Comparison of ENCODE assay signal across 25 cellular contexts in genomic region chr3:30819067-30819798, GRCh38.
"Had no signal": no experiment of that assay in that cellular context is flagged by ENCODE, and none has a peak within 500 bp of the region (broad histone marks: within the 10 kb centered on the region; RNA-seq: fewer than 3 reads in every experiment).

No MANE protein-coding gene starts in this region.

- H3K27me3 ChIP-seq: esophagus squamous epithelium, neutrophil, right lobe of liver, uterus had no signal

- ATAC-seq: left ventricle myocardium superior; mucosa of descending colon; natural killer cell treated with Interleukin-12 subunit alpha and Interleukin-12 subunit beta and Interleukin-15 and Interleukin-18, amount 100 ng/mL, for 72 hours; right lobe of liver; WTC11 had no signal

- H3K9me3 ChIP-seq: esophagus squamous epithelium, mucosa of descending colon, neutrophil, ovary, right lobe of liver, uterus had no signal

- H3K36me3 ChIP-seq: esophagus squamous epithelium, neutrophil, ovary, right lobe of liver, uterus had no signal

- H3K4me3 ChIP-seq: esophagus squamous epithelium, mucosa of descending colon, ovary, right lobe of liver, uterus had no signal

- H3K36me3 Mint-ChIP-seq: activated naive CD4-positive, alpha-beta T cell treated with anti-CD3 and anti-CD28 coated beads, Interleukin-2, amount 50 U/mL, for 24 hours; natural killer cell treated with Interleukin-12 subunit alpha and Interleukin-12 subunit beta and Interleukin-15 and Interleukin-18, amount 100 ng/mL, for 72 hours; type B pancreatic cell; WTC11 had no signal

- H3K4me1 ChIP-seq: esophagus squamous epithelium, right lobe of liver, uterus had no signal

- H3K4me3 Mint-ChIP-seq: activated naive CD4-positive, alpha-beta T cell treated with anti-CD3 and anti-CD28 coated beads, Interleukin-2, amount 50 U/mL, for 24 hours; activated T-cell treated with anti-CD3 and anti-CD28 coated beads, Interleukin-2, amount 50 U/mL, for 4 hours; central memory CD8-positive, alpha-beta T cell; dendritic cell treated with granulocyte-macrophage colony-stimulating factor and Interleukin-4, amounts not matched to agents 40 ng/mL and 50 ng/mL, for 4 days; natural killer cell treated with Interleukin-12 subunit alpha and Interleukin-12 subunit beta and Interleukin-15 and Interleukin-18, amount 100 ng/mL, for 72 hours; stimulated activated naive CD8-positive, alpha-beta T cell treated with anti-CD3 and anti-CD28 coated beads, Interleukin-15, Interleukin-2, amounts not matched to agents 100 ng/mL and 50 ng/mL, for 24 hours; T-helper 1 cell treated with Interleukin-12 subunit alpha and Interleukin-12 subunit beta and Interleukin-4 antibody, amounts not matched to agents 30 μg/mL and 1 μg/mL, for 36 hours; type B pancreatic cell; WTC11 had no signal

- H3K9me3 Mint-ChIP-seq: activated naive CD4-positive, alpha-beta T cell treated with anti-CD3 and anti-CD28 coated beads, Interleukin-2, amount 50 U/mL, for 24 hours; activated T-cell treated with anti-CD3 and anti-CD28 coated beads, Interleukin-2, amount 50 U/mL, for 4 hours; activated T-helper 2 cell treated with anti-CD3 and anti-CD28 coated beads, Interferon-gamma antibody, Interleukin-2, Interleukin-4, amounts not matched to agents 10 μg/mL and 5 μg/mL and 100 μg/mL, durations not matched to agents 14 hours and 24 hours and 36 hours; central memory CD8-positive, alpha-beta T cell; dendritic cell treated with granulocyte-macrophage colony-stimulating factor and Interleukin-4, amounts not matched to agents 40 ng/mL and 50 ng/mL, for 4 days; natural killer cell treated with Interleukin-12 subunit alpha and Interleukin-12 subunit beta and Interleukin-15 and Interleukin-18, amount 100 ng/mL, for 72 hours; stimulated activated naive CD8-positive, alpha-beta T cell treated with anti-CD3 and anti-CD28 coated beads, Interleukin-15, Interleukin-2, amounts not matched to agents 100 ng/mL and 50 ng/mL, for 24 hours; T-helper 1 cell treated with Interleukin-12 subunit alpha and Interleukin-12 subunit beta and Interleukin-4 antibody, amounts not matched to agents 30 μg/mL and 1 μg/mL, for 36 hours; WTC11 had no signal

- H3K27me3 Mint-ChIP-seq: activated naive CD4-positive, alpha-beta T cell treated with anti-CD3 and anti-CD28 coated beads, Interleukin-2, amount 50 U/mL, for 24 hours; dendritic cell treated with granulocyte-macrophage colony-stimulating factor and Interleukin-4, amounts not matched to agents 40 ng/mL and 50 ng/mL, for 4 days; type B pancreatic cell had no signal

- DNase-seq: activated CD4-positive, alpha-beta T cell treated with anti-CD3 and anti-CD28 coated beads for 1 hour; activated CD8-positive, alpha-beta memory T cell treated with anti-CD3 and anti-CD28 coated beads for 24 hours; activated CD8-positive, alpha-beta memory T cell treated with anti-CD3 and anti-CD28 coated beads, Interleukin-2, amount 50 U/mL, for 4 hours; activated T-cell treated with anti-CD3 and anti-CD28 coated beads, Interleukin-2, amount 50 U/mL, for 4 hours; anterior cingulate cortex; esophagus squamous epithelium; foreskin melanocyte; left ventricle myocardium superior; mucosa of descending colon; ovary; right lobe of liver; stimulated activated CD4-positive, alpha-beta T cell treated with anti-CD3 and anti-CD28 coated beads, Interleukin-2, amount 100 ng/mL, for 48 hours; substantia nigra; uterus had no signal

- H3K4me1 Mint-ChIP-seq: activated naive CD4-positive, alpha-beta T cell treated with anti-CD3 and anti-CD28 coated beads, Interleukin-2, amount 50 U/mL, for 24 hours; central memory CD8-positive, alpha-beta T cell; WTC11 had no signal

- H3K27ac ChIP-seq: esophagus squamous epithelium, neutrophil, ovary, right lobe of liver, uterus had no signal

- H3K27ac Mint-ChIP-seq: activated naive CD4-positive, alpha-beta T cell treated with anti-CD3 and anti-CD28 coated beads, Interleukin-2, amount 50 U/mL, for 24 hours; activated T-helper 2 cell treated with anti-CD3 and anti-CD28 coated beads, Interferon-gamma antibody, Interleukin-2, Interleukin-4, amounts not matched to agents 10 μg/mL and 5 μg/mL and 100 μg/mL, durations not matched to agents 14 hours and 24 hours and 36 hours; dendritic cell treated with granulocyte-macrophage colony-stimulating factor and Interleukin-4, amounts not matched to agents 40 ng/mL and 50 ng/mL, for 4 days; natural killer cell treated with Interleukin-12 subunit alpha and Interleukin-12 subunit beta and Interleukin-15 and Interleukin-18, amount 100 ng/mL, for 72 hours; progenitor cell of endocrine pancreas; stimulated activated naive CD8-positive, alpha-beta T cell treated with anti-CD3 and anti-CD28 coated beads, Interleukin-15, Interleukin-2, amounts not matched to agents 100 ng/mL and 50 ng/mL, for 24 hours; T-helper 1 cell treated with Interleukin-12 subunit alpha and Interleukin-12 subunit beta and Interleukin-4 antibody, amounts not matched to agents 30 μg/mL and 1 μg/mL, for 36 hours; type B pancreatic cell; WTC11 had no signal
